Comparison of ENCODE assay signal across 33 cellular contexts in genomic region chr6:114083251-114083650, GRCh38.
DNase-seq lines count a peak whose midpoint lies in the region; ATAC-seq and TF ChIP-seq lines count a peak whose summit lies in the region.
"Had no signal": no experiment of that assay in that cellular context is flagged by ENCODE, and none has a peak within 500 bp of the region (broad histone marks: within the 10 kb centered on the region; RNA-seq: fewer than 3 reads in every experiment).

No MANE protein-coding gene starts in this region.

- TF ChIP-seq CTCF in GM23338 (conservative IDR thresholded peaks at IDR 0.05; ENCODE audit: low read depth in 2 of 2) (no peak), WTC11 (IDR thresholded peaks at IDR 0.05) (no peak)

- H2BK15ac ChIP-seq in mesendoderm (replicated peaks; ENCODE audit: low read depth) = no peak overlapping the region

- H3K18ac ChIP-seq in mesendoderm (ENCODE audit: low read length) = no peak overlapping the region

- H4K20me1 ChIP-seq in GM23338 (replicated peaks; ENCODE audit: insufficient read depth) = no peaks in the 10 kb centered on the region
- H4K20me1 ChIP-seq: BLaER1; BLaER1 treated with 17β-estradiol and CSF1 and Interleukin-3, amounts not matched to agents 10 nM and 100 nM had no signal

- H2AK5ac ChIP-seq in mesendoderm (ENCODE audit: low read length) = no peak overlapping the region

- CTCF ChIA-PET in WTC11 (lab: Charles Lee) = no interaction called here

- 0 out of 2 replicates have a peak, but pooled peaks cover 3% of the 10 kb centered on the region for H3K36me3 ChIP-seq in GM23338 (ENCODE audit: insufficient read depth)
- H3K36me3 ChIP-seq in mesendoderm (ENCODE audit: control insufficient read depth, insufficient read depth, low read length) = no peaks in the 10 kb centered on the region
- H3K36me3 ChIP-seq: BLaER1; BLaER1 treated with 17β-estradiol and CSF1 and Interleukin-3, amounts not matched to agents 10 nM and 100 nM had no signal

- peaks cover 11% of the 10 kb centered on the region; the same call in 1 of the 2 replicates for H3K4me1 ChIP-seq in GM23338 (ENCODE audit: insufficient read depth)
- H3K4me1 ChIP-seq in mesendoderm (ENCODE audit: control insufficient read depth, low read depth, low read length) = peaks cover 2% of the 10 kb centered on the region
- H3K4me1 ChIP-seq: A549; BE2C; BLaER1; BLaER1 treated with 17β-estradiol and CSF1 and Interleukin-3, amounts not matched to agents 10 nM and 100 nM; Caco-2 had no signal

- intact Hi-C loops in activated CD4-positive, alpha-beta T cell treated with anti-CD3 and anti-CD28 coated beads, Interleukin-2, amount 10 ng/mL, durations not matched to agents 24 days and 14 days (cut with micrococcal nuclease) = no loop called here

- no peak overlapping the region for H3K4me3 Mint-ChIP-seq in activated CD4-positive, alpha-beta T cell treated with anti-CD3 and anti-CD28 coated beads, Interleukin-2, amount 10 ng/mL, durations not matched to agents 24 days and 14 days
- H3K4me3 Mint-ChIP-seq in GM23338 (no peak overlapping the region), WTC11 (no peak overlapping the region)
- H3K4me3 Mint-ChIP-seq: B cell; CD14-positive monocyte; CD4-positive, alpha-beta memory T cell; CD4-positive, alpha-beta T cell; CD4-positive, CD25-positive, alpha-beta regulatory T cell; CD8-positive, alpha-beta memory T cell; CD8-positive, alpha-beta T cell had no signal

- no peak overlapping the region for H3K27ac ChIP-seq in GM23338 (ENCODE audit: low read depth)
- H3K27ac ChIP-seq in mesendoderm (ENCODE audit: low read depth, low read length) = no peak overlapping the region
- H3K27ac ChIP-seq: 22Rv1; A549; BLaER1; BLaER1 treated with 17β-estradiol and CSF1 and Interleukin-3, amounts not matched to agents 10 nM and 100 nM; C4-2B had no signal

- H3K27me3 Mint-ChIP-seq in activated CD4-positive, alpha-beta T cell treated with anti-CD3 and anti-CD28 coated beads, Interleukin-2, amount 10 ng/mL, durations not matched to agents 24 days and 14 days = peaks cover 14% of the 10 kb centered on the region
- H3K27me3 Mint-ChIP-seq in GM23338 (ENCODE audit: insufficient read depth, low read depth, poor library complexity) = peaks cover 1% of the 10 kb centered on the region
- no peaks in the 10 kb centered on the region for H3K27me3 Mint-ChIP-seq in WTC11 (ENCODE audit: low read depth)

- no peaks in the 10 kb centered on the region for H3K79me1 ChIP-seq in mesendoderm (ENCODE audit: low read length)

- POLR2A ChIA-PET in WTC11 (lab: Charles Lee) = no interaction called here

- H3K27ac Mint-ChIP-seq in activated CD4-positive, alpha-beta T cell treated with anti-CD3 and anti-CD28 coated beads, Interleukin-2, amount 10 ng/mL, durations not matched to agents 24 days and 14 days = no peak overlapping the region
- H3K27ac Mint-ChIP-seq in GM23338 (no peak overlapping the region), WTC11 (no peak overlapping the region)
- H3K27ac Mint-ChIP-seq: B cell; CD4-positive, alpha-beta memory T cell; CD4-positive, alpha-beta T cell; CD4-positive, CD25-positive, alpha-beta regulatory T cell; CD8-positive, alpha-beta memory T cell; CD8-positive, alpha-beta T cell had no signal

- H3K4me3 ChIP-seq in GM23338 (no peak overlapping the region), mesendoderm (ENCODE audit: low read length) (no peak overlapping the region)
- H3K4me3 ChIP-seq: A549; BLaER1; BLaER1 treated with 17β-estradiol and CSF1 and Interleukin-3, amounts not matched to agents 10 nM and 100 nM had no signal

- H3K36me3 Mint-ChIP-seq in activated CD4-positive, alpha-beta T cell treated with anti-CD3 and anti-CD28 coated beads, Interleukin-2, amount 10 ng/mL, durations not matched to agents 24 days and 14 days (ENCODE audit: low read depth) = no peaks in the 10 kb centered on the region
- H3K36me3 Mint-ChIP-seq in GM23338 (ENCODE audit: low read depth) (peaks cover 13% of the 10 kb centered on the region; the same call in 2 of the 3 replicates), WTC11 (peaks cover 24% of the 10 kb centered on the region)
- H3K36me3 Mint-ChIP-seq: CD14-positive monocyte; CD4-positive, alpha-beta memory T cell; CD4-positive, CD25-positive, alpha-beta regulatory T cell; CD8-positive, alpha-beta memory T cell; CD8-positive, alpha-beta T cell had no signal

- H3K9ac ChIP-seq in mesendoderm (ENCODE audit: low read length) = no peak overlapping the region
- H3K9ac ChIP-seq: BLaER1; BLaER1 treated with 17β-estradiol and CSF1 and Interleukin-3, amounts not matched to agents 10 nM and 100 nM had no signal

- no peak overlapping the region for H3K23ac ChIP-seq in mesendoderm (ENCODE audit: low read length)

- no peaks in the 10 kb centered on the region for H3K9me2 ChIP-seq in GM23338 (ENCODE audit: insufficient read depth)

- no peak overlapping the region for H4K8ac ChIP-seq in mesendoderm (ENCODE audit: low read depth, low read length)

- ATAC-seq in GM23338 (peak; percentile 53), WTC11 (peak; percentile 57)
- ATAC-seq: A549; CD8-positive, alpha-beta T cell had no signal

- no peaks in the 10 kb centered on the region for H3F3A ChIP-seq in GM23338 (replicated peaks; ENCODE audit: low read depth)

- H3K79me2 ChIP-seq in GM23338 (replicated peaks; ENCODE audit: insufficient read depth) = no peaks in the 10 kb centered on the region
- H3K79me2 ChIP-seq in mesendoderm (ENCODE audit: control insufficient read depth, insufficient read depth, low read length) = no peaks in the 10 kb centered on the region

- H2AFZ ChIP-seq in GM23338 = no peak overlapping the region

- H2BK5ac ChIP-seq in mesendoderm (ENCODE audit: low read length) = no peak overlapping the region

- H3K56ac ChIP-seq in mesendoderm (ENCODE audit: low read length) = no peak overlapping the region

- no peak overlapping the region for H2BK120ac ChIP-seq in mesendoderm (ENCODE audit: low read depth, low read length)

- H3K4me1 Mint-ChIP-seq in activated CD4-positive, alpha-beta T cell treated with anti-CD3 and anti-CD28 coated beads, Interleukin-2, amount 10 ng/mL, durations not matched to agents 24 days and 14 days = no peaks in the 10 kb centered on the region
- H3K4me1 Mint-ChIP-seq in GM23338 (peaks cover 10% of the 10 kb centered on the region; the same call in 2 of the 3 replicates), WTC11 (peaks cover 19% of the 10 kb centered on the region)
- H3K4me1 Mint-ChIP-seq: B cell; CD14-positive monocyte; CD4-positive, alpha-beta memory T cell; CD4-positive, CD25-positive, alpha-beta regulatory T cell; CD8-positive, alpha-beta memory T cell had no signal

- H3K27me3 ChIP-seq in GM23338 (ENCODE audit: insufficient read depth) (no peaks in the 10 kb centered on the region), mesendoderm (ENCODE audit: insufficient read depth, low read length, poor library complexity) (no peaks in the 10 kb centered on the region)
- H3K27me3 ChIP-seq: BE2C; BLaER1; BLaER1 treated with 17β-estradiol and CSF1 and Interleukin-3, amounts not matched to agents 10 nM and 100 nM had no signal

- no CpG with 5 or more reads among the region's 3 CpGs for WGBS in mesendoderm (ENCODE audit: extremely low coverage, insufficient coverage, low lambda C conversion rate)

- no peak overlapping the region for H4K5ac ChIP-seq in mesendoderm (ENCODE audit: low read length)

- H3K4me2 ChIP-seq in GM23338 = peak overlapping the region; percentile 5; the same call in 1 of the 2 replicates
- H3K4me2 ChIP-seq in mesendoderm (ENCODE audit: low read length) = no peak overlapping the region
- H3K4me2 ChIP-seq: A549; BLaER1; BLaER1 treated with 17β-estradiol and CSF1 and Interleukin-3, amounts not matched to agents 10 nM and 100 nM had no signal

- H3K9me3 Mint-ChIP-seq in activated CD4-positive, alpha-beta T cell treated with anti-CD3 and anti-CD28 coated beads, Interleukin-2, amount 10 ng/mL, durations not matched to agents 24 days and 14 days = no peaks in the 10 kb centered on the region
- H3K9me3 Mint-ChIP-seq in GM23338 = 0 out of 3 replicates have a peak, but pooled peaks cover 2% of the 10 kb centered on the region
- peaks cover 11% of the 10 kb centered on the region for H3K9me3 Mint-ChIP-seq in WTC11
- H3K9me3 Mint-ChIP-seq: CD4-positive, alpha-beta T cell; CD8-positive, alpha-beta memory T cell; CD8-positive, alpha-beta T cell had no signal

- peak; percentile 10 for DNase-seq in activated CD4-positive, alpha-beta T cell treated with anti-CD3 and anti-CD28 coated beads, Interleukin-2, amount 10 ng/mL, durations not matched to agents 24 days and 14 days
- DNase-seq in activated CD4-positive, alpha-beta T cell treated with anti-CD3 and anti-CD28 coated beads, Interleukin-2, amount 50 U/mL, for 1 hour = no peak
- DNase-seq in GM23338 (ENCODE audit: low spot score) = no peak
- DNase-seq in WTC11 (ENCODE audit: low spot score) = no peak
- peak; percentile 23 for DNase-seq in mesendoderm
- DNase-seq in AG08396 (ENCODE audit: low spot score) = no peak
- no peak for DNase-seq in EL
- DNase-seq in DMS 273 treated with DMSO at 0.1 percent for 48 hours (lab: John Stamatoyannopoulos, UW) = no peak
- DNase-seq: 8988T; ACHN; AML-193; BE2C; C1 segment of cervical spinal cord; Caco-2; Calu3; CD4-positive, alpha-beta memory T cell; CD4-positive, alpha-beta T cell; CD4-positive, CD25-positive, alpha-beta regulatory T cell; CD8-positive, alpha-beta memory T cell; CD8-positive, alpha-beta T cell; COR-L47; DMS153; DMS53; DMS79; DMS79 treated with DMSO at 0.1 percent for 48 hours; DND-41 had no signal

- H3K4ac ChIP-seq in mesendoderm (ENCODE audit: low read depth, low read length) = no peak overlapping the region

TF ChIP-seq in GM23338, 12 proteins besides CTCF, POLR2A, EP300 and RAD21 (continues in another document):
- TF ChIP-seq ZNF331 (CRISPR knock-in tag; IDR thresholded peaks at IDR 0.05; ENCODE audit: low read depth) (no peak), JUNB (IDR thresholded peaks at IDR 0.05; ENCODE audit: unreplicated experiment) (no peak), EZH2phosphoT487 (IDR thresholded peaks at IDR 0.05; ENCODE audit: unreplicated experiment) (no peak), NANOG (IDR thresholded peaks at IDR 0.05; ENCODE audit: borderline replicate concordance) (no peak), EZH2 (IDR thresholded peaks at IDR 0.05; ENCODE audit: low read depth, unreplicated experiment) (no peak)

TF ChIP-seq in WTC11, 78 proteins besides CTCF, POLR2A, EP300 and RAD21 (continues in another document):
- TF ChIP-seq PRRX2 (CRISPR knock-in tag; IDR thresholded peaks at IDR 0.05) = no peak
- no peak for TF ChIP-seq ZNF416 (CRISPR knock-in tag; IDR thresholded peaks at IDR 0.05)
- TF ChIP-seq ZNF219 (CRISPR knock-in tag; IDR thresholded peaks at IDR 0.05; ENCODE audit: borderline replicate concordance) = no peak
- TF ChIP-seq CREB1 (CRISPR knock-in tag; IDR thresholded peaks at IDR 0.05) = no peak
- TF ChIP-seq ETV6 (CRISPR knock-in tag; IDR thresholded peaks at IDR 0.05) = no peak
- no peak for TF ChIP-seq IRF1 (CRISPR knock-in tag; IDR thresholded peaks at IDR 0.05)

Comparison
In these comparisons a context has a peak if more than half of its experiments do, and no peak if none do; other contexts are left out.
1. DNase-seq: peak in activated CD4-positive, alpha-beta T cell treated with anti-CD3 and anti-CD28 coated beads, Interleukin-2, amount 10 ng/mL, durations not matched to agents 24 days and 14 days (single experiment) and mesendoderm (single experiment); none in activated CD4-positive, alpha-beta T cell treated with anti-CD3 and anti-CD28 coated beads, Interleukin-2, amount 50 U/mL, for 1 hour (single experiment), GM23338 (single experiment), WTC11 (single experiment), AG08396 (single experiment), EL (single experiment) and DMS 273 treated with DMSO at 0.1 percent for 48 hours (single experiment).